1 cellular context compared by ENCODE assay signal in genomic region chr19:37370880-37371661, GRCh38.
TF ChIP-seq lines count a peak whose summit lies in the region.

ZNF527 (plus strand) TSS chr19:37371099; CDS start chr19:37374199, 3,100 bp downstream.

TF ChIP-seq in K562, 482 proteins besides CTCF, POLR2A, EP300 and RAD21 (continued from another document and continues in another):
- peak; percentile 50; the same call in 1 of the 2 replicates for TF ChIP-seq DMBX1 (CRISPR knock-in tag; IDR thresholded peaks at IDR 0.05; ENCODE audit: borderline replicate concordance)
- peak; percentile 91 for TF ChIP-seq HCFC1 (IDR thresholded peaks at IDR 0.05; ENCODE audit: low read depth, low read length)
- TF ChIP-seq CBX1 (IDR thresholded peaks at IDR 0.05; ENCODE audit: low read depth): peak; percentile 76
- TF ChIP-seq POLR2G (IDR thresholded peaks at IDR 0.05; ENCODE audit: low read depth, low read length): peak; percentile 86
- no peak for TF ChIP-seq NBN (IDR thresholded peaks at IDR 0.05; ENCODE audit: low read depth)
- peak; percentile 20 for TF ChIP-seq CCNT2 (IDR thresholded peaks at IDR 0.05; ENCODE audit: borderline replicate concordance, extremely low read depth, insufficient read length, low read depth, low read length)
- TF ChIP-seq CREB3L1 (IDR thresholded peaks at IDR 0.05; ENCODE audit: borderline replicate concordance, low read depth): peak; percentile 57; the same call in 1 of the 2 replicates
- TF ChIP-seq E2F6 (IDR thresholded peaks at IDR 0.05; ENCODE audit: borderline replicate concordance in 1 of 2, extremely low read depth in 1 of 2, insufficient read depth in 1 of 2, insufficient read length in 1 of 2, low read depth in 1 of 2, low read length in 1 of 2, poor library complexity in 1 of 2, severe bottlenecking in 1 of 2): peak; percentile 22 to 59
- TF ChIP-seq SIX5 (IDR thresholded peaks at IDR 0.05; ENCODE audit: borderline replicate concordance in 1 of 2, insufficient read depth in 1 of 2, low read depth in 1 of 2, low read length in 2 of 2): peak; percentile 57 to 68; a peak in 3 of 4 replicates
- TF ChIP-seq MCM3 (IDR thresholded peaks at IDR 0.05): no peak
- peak; percentile 81 for TF ChIP-seq ZNF143 (CRISPR knock-in tag; IDR thresholded peaks at IDR 0.05)
- TF ChIP-seq ATF1 (CRISPR knock-in tag; IDR thresholded peaks at IDR 0.05): no peak
- peak; percentile 91 for TF ChIP-seq ATF1 (tag; IDR thresholded peaks at IDR 0.05)
- no peak for TF ChIP-seq ZKSCAN3 (CRISPR knock-in tag; IDR thresholded peaks at IDR 0.05)
- TF ChIP-seq TFAP4 (CRISPR knock-in tag; IDR thresholded peaks at IDR 0.05; ENCODE audit: borderline replicate concordance): peak; percentile 24; the same call in 1 of the 2 replicates
- 0 out of 2 replicates have a peak, but pooled peaks have one; percentile 49 for TF ChIP-seq POLR2H (tag; IDR thresholded peaks at IDR 0.05; ENCODE audit: low read depth)
- peak in 1 of 2 experiments; percentile 94 for TF ChIP-seq AFF1 (IDR thresholded peaks at IDR 0.05; ENCODE audit: low read depth in 1 of 2, partially characterized antibody in 2 of 2)
- no peak for TF ChIP-seq ZFP1 (CRISPR knock-in tag; IDR thresholded peaks at IDR 0.05)
- peak; percentile 72 for TF ChIP-seq CXXC5 (CRISPR knock-in tag; IDR thresholded peaks at IDR 0.05)
- TF ChIP-seq ZBTB40 (IDR thresholded peaks at IDR 0.05): no peak
- no peak for TF ChIP-seq ZBTB40 (CRISPR knock-in tag; IDR thresholded peaks at IDR 0.05)
- no peak for TF ChIP-seq SMARCA5 (IDR thresholded peaks at IDR 0.05)
- TF ChIP-seq PREB (CRISPR knock-in tag; IDR thresholded peaks at IDR 0.05): 0 out of 2 replicates have a peak, but pooled peaks have one; percentile 48
- TF ChIP-seq WHSC1 (IDR thresholded peaks at IDR 0.05; ENCODE audit: low read length): no peak
- TF ChIP-seq PHB2 (IDR thresholded peaks at IDR 0.05; ENCODE audit: low read depth): no peak
- TF ChIP-seq ELF1 (tag; IDR thresholded peaks at IDR 0.05): no peak
- no peak for TF ChIP-seq ZMIZ1 (IDR thresholded peaks at IDR 0.05; ENCODE audit: low read depth in 2 of 2, low read length in 2 of 2)
- no peak for TF ChIP-seq XRCC4 (IDR thresholded peaks at IDR 0.05; ENCODE audit: extremely low read depth, insufficient read depth, insufficient read length)
- peak; percentile 24 for TF ChIP-seq MEIS2 (IDR thresholded peaks at IDR 0.05; ENCODE audit: partially characterized antibody)
- peak; percentile 71 for TF ChIP-seq CREM (IDR thresholded peaks at IDR 0.05; ENCODE audit: low read depth)
- no peak for TF ChIP-seq PTBP1 (IDR thresholded peaks at IDR 0.05; ENCODE audit: low read depth, low read length)
- TF ChIP-seq MECOM (CRISPR knock-in tag; IDR thresholded peaks at IDR 0.05): no peak
- peak; percentile 56; the same call in 1 of the 2 replicates for TF ChIP-seq GMEB1 (CRISPR knock-in tag; IDR thresholded peaks at IDR 0.05)
- no peak for TF ChIP-seq ZSCAN29 (IDR thresholded peaks at IDR 0.05)
- TF ChIP-seq CTBP1 (IDR thresholded peaks at IDR 0.05; ENCODE audit: borderline replicate concordance): peak; percentile 32; the same call in 1 of the 2 replicates
- TF ChIP-seq PHF8 (IDR thresholded peaks at IDR 0.05; ENCODE audit: borderline replicate concordance, low read length): peak; percentile 65
- peak; percentile 96 for TF ChIP-seq ESRRA (IDR thresholded peaks at IDR 0.05; ENCODE audit: borderline replicate concordance, low read depth)
